Comparison of ENCODE assay signal across 11 cellular contexts in the genomic region with DNA sequence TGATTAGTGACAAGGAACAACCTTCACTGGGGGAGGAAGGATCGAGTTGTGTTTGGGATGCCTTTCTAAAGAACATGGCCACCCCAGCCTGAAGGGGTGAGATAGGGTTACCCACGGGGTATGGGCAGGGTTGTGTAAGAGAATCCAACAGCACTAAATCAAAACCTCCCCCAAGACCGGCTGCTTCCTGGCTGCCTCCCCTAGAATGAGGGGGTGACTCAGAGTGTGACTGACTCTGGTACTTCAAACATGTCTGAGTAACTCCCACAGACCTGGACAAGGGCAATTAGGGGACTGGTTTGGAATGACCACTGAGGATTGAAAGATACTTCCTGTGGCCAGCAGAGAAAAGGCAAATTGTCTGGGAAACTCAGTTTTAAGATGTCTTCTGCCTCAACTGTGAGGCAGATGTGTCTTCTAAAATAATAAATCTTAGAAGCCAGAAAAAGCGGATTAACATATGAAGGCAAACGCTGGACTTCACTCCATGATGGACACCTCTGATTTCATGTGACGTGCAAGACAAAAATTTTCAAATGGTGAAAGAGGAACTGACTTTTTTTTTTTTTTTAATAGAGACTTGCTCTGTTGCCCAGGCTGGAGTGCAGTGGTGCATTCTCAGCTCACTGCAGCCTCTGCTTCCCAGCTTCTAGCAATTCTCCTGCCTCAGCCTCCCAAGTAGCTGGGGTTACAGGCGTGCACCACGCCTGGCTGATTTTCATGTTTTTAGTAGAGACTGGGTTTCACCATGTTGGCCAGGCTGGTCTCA. TPM values are rescaled to one million over a fixed set of nuclear protein-coding genes. Genes with fewer than 3 reads are reported as not detected.
DNase-seq lines count a peak whose midpoint lies in the region; ATAC-seq and TF ChIP-seq lines count a peak whose summit lies in the region.
"Had no signal": no experiment of that assay in that cellular context is flagged by ENCODE, and none has a peak within 500 bp of the region (broad histone marks: within the 10 kb centered on the region; RNA-seq: fewer than 3 reads in every experiment).

No MANE protein-coding gene starts in this region.

- ATAC-seq in RWPE2 (ENCODE audit: low read depth), result peak; percentile 87

- H3K9me3 Mint-ChIP-seq in HFFc6, result no peaks in the 10 kb centered on the region

- peaks cover 3% of the 10 kb centered on the region for H3K4me1 ChIP-seq in RWPE2 (ENCODE audit: insufficient read depth, poor library complexity, severe bottlenecking)
- H3K4me1 ChIP-seq: spleen had no signal

- H3K27me3 ChIP-seq in RWPE2 (ENCODE audit: insufficient read depth, poor library complexity, severe bottlenecking), result no peaks in the 10 kb centered on the region

- H3K27ac Mint-ChIP-seq in HFFc6, result peak overlapping the region; percentile 95

- no peaks in the 10 kb centered on the region for H3K9me3 ChIP-seq in RWPE2 (ENCODE audit: severe bottlenecking)
- H3K9me3 ChIP-seq: spleen had no signal

- peak overlapping the region; percentile 82 for H3K4me3 Mint-ChIP-seq in HFFc6

- in situ Hi-C loops in GM13976 (cut with MboI; ENCODE audit: low sequenced_read_pairs, unreplicated experiment), result no loop called here

- H3K4me1 Mint-ChIP-seq in HFFc6 (ENCODE audit: low read depth), result peaks cover 44% of the 10 kb centered on the region

- TF ChIP-seq CTCF in HFFc6 (IDR thresholded peaks at IDR 0.05) (no peak), RWPE2 (IDR thresholded peaks at IDR 0.05; ENCODE audit: poor library complexity, severe bottlenecking) (no peak), GM13976 (IDR thresholded peaks at IDR 0.05; ENCODE audit: borderline replicate concordance, control extremely low read depth, extremely low read depth, insufficient read depth, missing control alignments) (no peak)

- DNase-seq in ELR (ENCODE audit: low read depth) (peak; percentile 96), HFFc6 (peak; percentile 90), RWPE2 (ENCODE audit: low spot score) (no peak), kidney tubule cell (ENCODE audit: low spot score) (peak; percentile 93), GM13976 (ENCODE audit: low spot score) (no peak), occipital lobe (lab: John Stamatoyannopoulos, UW) (no peak), globus pallidus (ENCODE audit: low spot score) (no peak)
- DNase-seq in activated CD8-positive, alpha-beta memory T cell treated with anti-CD3 and anti-CD28 coated beads for 24 hours, result no peak
- DNase-seq: activated gamma-delta T cell, SHP77, spleen had no signal

- no peaks in the 10 kb centered on the region for H3K27me3 Mint-ChIP-seq in HFFc6 (ENCODE audit: insufficient read depth)

- H3K36me3 ChIP-seq in RWPE2 (ENCODE audit: low read depth), result no peaks in the 10 kb centered on the region
- H3K36me3 ChIP-seq: spleen had no signal

- no peaks in the 10 kb centered on the region for H3K36me3 Mint-ChIP-seq in HFFc6 (ENCODE audit: low read depth)

- H3K27ac ChIP-seq in RWPE2 (ENCODE audit: poor library complexity, severe bottlenecking), result peak overlapping the region; percentile 40
- H3K27ac ChIP-seq: spleen had no signal

- no peak overlapping the region for H3K4me3 ChIP-seq in RWPE2 (ENCODE audit: severe bottlenecking)
- H3K4me3 ChIP-seq: spleen had no signal

RNA-seq across cellular contexts. Expression of gene PTPN14, which starts 6.8 kb away (rescaled TPM):
- total RNA-seq in HFFc6 (2021; fragmentation: NEBNext Ultra II Directional; extraction: Animal tissue kit (Norgen Biotek cat#: 25700)), result 100 to 1,000 TPM in 4 of 6 experiments, 10 to 100 TPM in 2; 93.6 to 140 (median 106) TPM
- 2.7 TPM for total RNA-seq in occipital lobe

RNA-seq across cellular contexts. Expression of gene CENPF, which starts 44.8 kb away (rescaled TPM):
- total RNA-seq in HFFc6 (2021; fragmentation: NEBNext Ultra II Directional; extraction: Animal tissue kit (Norgen Biotek cat#: 25700)), result 10 to 100 TPM; 36.8 to 79.2 (median 76.6) TPM
- total RNA-seq in occipital lobe, result 15.6 TPM

Comparison
In these comparisons a context has a peak if more than half of its experiments do, and no peak if none do; other contexts are left out.
1. DNase-seq: peak in ELR (single experiment), HFFc6 (single experiment) and kidney tubule cell (single experiment); none in RWPE2 (single experiment), GM13976 (single experiment), occipital lobe (single experiment), activated CD8-positive, alpha-beta memory T cell treated with anti-CD3 and anti-CD28 coated beads for 24 hours (single experiment) and globus pallidus (single experiment).
2. RNA of gene PTPN14, which starts 6.8 kb away (total RNA-seq): 93.6 to 140 TPM in HFFc6; 2.7 TPM in occipital lobe (single experiment); every median in the first group is over 10 times any median in the second.